ENCODE assay signal across 14 cellular contexts in genomic region chr17:682150-682549, GRCh38. TPM values are rescaled to one million over a fixed set of nuclear protein-coding genes. Genes with fewer than 3 reads are reported as not detected.
A peak's percentile ranks its signal among the peaks of the same experiment; 100 is the strongest.
DNase-seq lines count a peak whose midpoint lies in the region; ATAC-seq and TF ChIP-seq lines count a peak whose summit lies in the region.
"Had no signal": no experiment of that assay in that cellular context is flagged by ENCODE, and none has a peak within 500 bp of the region (broad histone marks: within the 10 kb centered on the region; RNA-seq: fewer than 3 reads in every experiment).

No MANE protein-coding gene starts in this region.

- no peaks in the 10 kb centered on the region for H3K36me3 ChIP-seq in CD8-positive, alpha-beta T cell (ENCODE audit: insufficient read depth, low read length)
- H3K36me3 ChIP-seq in HUES48 (ENCODE audit: control insufficient read depth, insufficient read depth, low read length) (peaks cover 12% of the 10 kb centered on the region), adipocyte (ENCODE audit: control insufficient read depth, insufficient read depth, low read length, severe bottlenecking) (peaks cover 32% of the 10 kb centered on the region)

- H3K27ac Mint-ChIP-seq in CD8-positive, alpha-beta T cell, result peak overlapping the region; percentile 21
- peak overlapping the region; percentile 23 for H3K27ac Mint-ChIP-seq in nephron progenitor cell

- H3K4me1 Mint-ChIP-seq in CD8-positive, alpha-beta T cell (ENCODE audit: low read depth), result peaks cover 22% of the 10 kb centered on the region
- H3K4me1 Mint-ChIP-seq in nephron progenitor cell, result peaks cover 5% of the 10 kb centered on the region

- no peak for DNase-seq in CD8-positive, alpha-beta T cell
- DNase-seq in adipocyte (ENCODE audit: low read depth) (no peak), nephron progenitor cell (no peak), Right ventricle myocardium inferior (ENCODE audit: missing footprints) (no peak), NCI-H524 (lab: John Stamatoyannopoulos, UW) (no peak)
- DNase-seq: activated CD4-positive, alpha-beta T cell treated with anti-CD3 and anti-CD28 coated beads for 1 hour; NCI-H187; NCI-H510A treated with DMSO at 0.1 percent for 48 hours had no signal

- H3K4me1 ChIP-seq in CD8-positive, alpha-beta T cell (ENCODE audit: insufficient read depth, low read length), result peaks cover 13% of the 10 kb centered on the region
- H3K4me1 ChIP-seq in HUES48 (ENCODE audit: control insufficient read depth, insufficient read depth, low read length) (peaks cover 16% of the 10 kb centered on the region), adipocyte (ENCODE audit: control insufficient read depth, insufficient read depth, low read length) (peaks cover 24% of the 10 kb centered on the region)
- H3K4me1 ChIP-seq: ascending aorta, suprapubic skin had no signal

- H3K9me3 Mint-ChIP-seq in CD8-positive, alpha-beta T cell, result no peaks in the 10 kb centered on the region
- peaks cover 14% of the 10 kb centered on the region for H3K9me3 Mint-ChIP-seq in nephron progenitor cell

- no peak overlapping the region for H3K4me3 ChIP-seq in CD8-positive, alpha-beta T cell (ENCODE audit: low read depth, low read length)
- no peak overlapping the region for H3K4me3 ChIP-seq in HUES48 (ENCODE audit: low read depth, low read length)
- peak overlapping the region; percentile 21 for H3K4me3 ChIP-seq in adipocyte (ENCODE audit: low read length)
- H3K4me3 ChIP-seq: ascending aorta, suprapubic skin had no signal

- no peak overlapping the region for H3K4me3 Mint-ChIP-seq in CD8-positive, alpha-beta T cell
- no peak overlapping the region for H3K4me3 Mint-ChIP-seq in nephron progenitor cell

- ATAC-seq in CD8-positive, alpha-beta T cell, result no peak
- ATAC-seq in HG03039 (IDR thresholded peaks at IDR 0.05; ENCODE audit: unreplicated experiment) (no peak), Right ventricle myocardium inferior (no peak), GM21526 (IDR thresholded peaks at IDR 0.05; ENCODE audit: low FRiP score, unreplicated experiment) (no peak)

- no peaks in the 10 kb centered on the region for H3K27me3 ChIP-seq in CD8-positive, alpha-beta T cell (ENCODE audit: insufficient read depth, low read length)
- H3K27me3 ChIP-seq in HUES48 (ENCODE audit: control insufficient read depth, insufficient read depth, low read length), result no peaks in the 10 kb centered on the region
- no peaks in the 10 kb centered on the region for H3K27me3 ChIP-seq in adipocyte (replicated peaks; ENCODE audit: control insufficient read depth, insufficient read depth, low read length)
- H3K27me3 ChIP-seq: ascending aorta, suprapubic skin had no signal

- POLR2A ChIA-PET in CD8-positive, alpha-beta T cell (lab: Charles Lee), result interaction anchor here (0.9 kb wide), 1 partner anchor 13 kb away, joined by 3 read pairs; no protein-coding TSS in a partner anchor

- no peaks in the 10 kb centered on the region for H3K9me3 ChIP-seq in CD8-positive, alpha-beta T cell (ENCODE audit: low read length)
- no peaks in the 10 kb centered on the region for H3K9me3 ChIP-seq in HUES48 (ENCODE audit: control insufficient read depth, insufficient read depth, low read length)
- no peaks in the 10 kb centered on the region for H3K9me3 ChIP-seq in adipocyte (ENCODE audit: control insufficient read depth, low read length)
- H3K9me3 ChIP-seq: ascending aorta, suprapubic skin had no signal

- CTCF ChIA-PET in CD8-positive, alpha-beta T cell (lab: Charles Lee), result interaction anchor here (1.5 kb wide), 1 partner anchor 9 kb away, joined by 3 read pairs; no protein-coding TSS in a partner anchor

- intact Hi-C loops in CD8-positive, alpha-beta T cell (cut with DNase I, micrococcal nuclease), result no loop called here
- intact Hi-C loops in Right ventricle myocardium inferior (cut with DNase I), result no loop called here

- H3K9ac ChIP-seq in HUES48 (ENCODE audit: low read depth, low read length), result no peak overlapping the region
- peak overlapping the region; percentile 23 for H3K9ac ChIP-seq in adipocyte (ENCODE audit: low read length)

- H3K36me3 Mint-ChIP-seq in CD8-positive, alpha-beta T cell, result peaks cover 28% of the 10 kb centered on the region
- H3K36me3 Mint-ChIP-seq in nephron progenitor cell (ENCODE audit: low read depth), result peaks cover 73% of the 10 kb centered on the region

- no peaks in the 10 kb centered on the region for H3K27me3 Mint-ChIP-seq in CD8-positive, alpha-beta T cell (ENCODE audit: low read depth)
- H3K27me3 Mint-ChIP-seq in nephron progenitor cell (ENCODE audit: low read depth, poor library complexity), result no peaks in the 10 kb centered on the region

- TF ChIP-seq CTCF in CD8-positive, alpha-beta T cell (IDR thresholded peaks at IDR 0.05), result no peak
- no peak for TF ChIP-seq CTCF in nephron progenitor cell (IDR thresholded peaks at IDR 0.05)

- H3K27ac ChIP-seq in CD8-positive, alpha-beta T cell (ENCODE audit: low read depth, low read length), result no peak overlapping the region
- peak overlapping the region; percentile 78 for H3K27ac ChIP-seq in HUES48 (ENCODE audit: low read depth, low read length)
- H3K27ac ChIP-seq: ascending aorta, HL-60, suprapubic skin had no signal

RNA-seq across cellular contexts. Expression of gene VPS53, which starts 32.5 kb away (rescaled TPM):
- 10 to 100 TPM; 49.3 to 51.5 TPM for total RNA-seq in CD8-positive, alpha-beta T cell
- total RNA-seq in Right ventricle myocardium inferior, result 33.5 TPM

RNA-seq across cellular contexts. Expression of gene TLCD3A, which starts 50.2 kb away (rescaled TPM):
- 1 to 10 TPM; 1.5 to 3.2 TPM for total RNA-seq in CD8-positive, alpha-beta T cell
- 2.5 TPM for total RNA-seq in Right ventricle myocardium inferior
